In the genomic region with DNA sequence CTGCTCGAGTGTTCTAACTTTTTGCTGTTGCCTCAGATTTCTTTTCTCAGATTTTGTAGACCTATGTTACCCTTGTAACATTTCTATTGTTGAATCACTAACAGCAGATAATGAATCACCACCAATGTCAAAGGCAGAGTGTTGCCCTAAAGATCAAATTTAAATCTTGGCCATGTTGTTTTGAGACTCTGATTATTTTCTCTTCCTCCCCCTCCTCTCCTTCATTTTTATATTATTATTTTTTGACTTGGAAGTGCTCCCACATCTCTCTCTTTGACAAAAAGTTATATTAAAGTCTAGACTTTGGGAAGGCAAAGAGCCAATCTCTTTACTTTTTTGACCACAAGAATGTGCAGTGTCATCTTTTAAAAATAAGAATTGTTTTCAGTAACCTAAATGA, we compare ENCODE assay signal across 22 cellular contexts.
DNase-seq lines count a peak whose midpoint lies in the region; ATAC-seq, FAIRE-seq and TF ChIP-seq lines count a peak whose summit lies in the region.
"Had no signal": no experiment of that assay in that cellular context is flagged by ENCODE, and none has a peak within 500 bp of the region (broad histone marks: within the 10 kb centered on the region; RNA-seq: fewer than 3 reads in every experiment).

No MANE protein-coding gene starts in this region.

- peaks cover 18% of the 10 kb centered on the region for H3K9me3 Mint-ChIP-seq in MCF 10A (ENCODE audit: unreplicated experiment)
- no peaks in the 10 kb centered on the region for H3K9me3 Mint-ChIP-seq in endothelial cell (ENCODE audit: unreplicated experiment)

- BruUV-seq in MCF 10A (replicated peaks; lab: Mats Ljungman, UMichigan), result no TSS peak

- no peaks in the 10 kb centered on the region for H3K79me2 ChIP-seq in fibroblast of lung (ENCODE audit: control insufficient read depth, insufficient read depth, low read length)

- no peaks in the 10 kb centered on the region for H4K20me1 ChIP-seq in fibroblast of lung (ENCODE audit: control insufficient read depth, extremely low read depth, insufficient read depth, low read length)

- no peaks in the 10 kb centered on the region for H3K27me3 ChIP-seq in breast epithelium
- H3K27me3 ChIP-seq in fibroblast of lung (ENCODE audit: control insufficient read depth, insufficient read depth, low read length), result no peaks in the 10 kb centered on the region
- H3K27me3 ChIP-seq: Peyer's patch, upper lobe of left lung had no signal

- ATAC-seq in GM18505 (IDR thresholded peaks at IDR 0.05; ENCODE audit: unreplicated experiment), result no peak
- ATAC-seq: naive thymus-derived CD8-positive, alpha-beta T cell had no signal

- H3K4me3 ChIP-seq in breast epithelium, result no peak overlapping the region
- H3K4me3 ChIP-seq in fibroblast of lung (replicated peaks in 1 of 4; ENCODE audit: control extremely low read depth in 1 of 4, insufficient read depth in 1 of 4, low read depth in 3 of 4, low read length in 4 of 4), result no peak overlapping the region
- H3K4me3 ChIP-seq: HAP-1, Peyer's patch, upper lobe of left lung had no signal

- peak; percentile 62 for DNase-seq in MCF 10A (ENCODE audit: unreplicated experiment)
- DNase-seq in breast epithelium (ENCODE audit: low spot score in 2 of 2), result no peak
- DNase-seq in fibroblast of lung (ENCODE audit: low read depth in 2 of 2), result peak; percentile 57 to 72
- peak; percentile 64 for DNase-seq in myocyte (ENCODE audit: low read depth)
- DNase-seq in endothelial cell (ENCODE audit: low spot score), result no peak
- no peak for DNase-seq in HTR-8/SVneo (ENCODE audit: insufficient read length, low spot score)
- DNase-seq in DMS53 treated with DMSO at 0.1 percent for 48 hours (lab: John Stamatoyannopoulos, UW; ENCODE audit: unreplicated experiment), result no peak
- DNase-seq: activated CD4-positive, alpha-beta memory T cell treated with anti-CD3 and anti-CD28 coated beads, Interleukin-2, amount 10 ng/mL, durations not matched to agents 7 days and 5 days; activated CD4-positive, CD25-positive, alpha-beta regulatory T cell; activated T-cell treated with anti-CD3 and anti-CD28 coated beads for 4 hours; amygdala; naive thymus-derived CD8-positive, alpha-beta T cell; Peyer's patch; posterior cingulate gyrus; stimulated activated CD4-positive, alpha-beta T cell treated with anti-CD3 and anti-CD28 coated beads, Interleukin-4, amount 100 ng/mL, for 24 hours; upper lobe of left lung had no signal

- peak overlapping the region; percentile 97 for H3K27ac Mint-ChIP-seq in MCF 10A (ENCODE audit: low read depth, unreplicated experiment)
- H3K27ac Mint-ChIP-seq in endothelial cell (ENCODE audit: unreplicated experiment), result no peak overlapping the region
- H3K27ac Mint-ChIP-seq: activated CD4-positive, alpha-beta memory T cell treated with anti-CD3 and anti-CD28 coated beads, Interleukin-2, amount 10 ng/mL, durations not matched to agents 7 days and 5 days; B cell; memory B cell; naive thymus-derived CD8-positive, alpha-beta T cell had no signal

- H3K4me2 ChIP-seq in fibroblast of lung (ENCODE audit: extremely low read depth, insufficient read depth, low read length), result no peak overlapping the region

- H3K4me3 Mint-ChIP-seq in MCF 10A (ENCODE audit: unreplicated experiment) (no peak overlapping the region), endothelial cell (ENCODE audit: unreplicated experiment) (no peak overlapping the region)
- H3K4me3 Mint-ChIP-seq: activated CD4-positive, alpha-beta memory T cell treated with anti-CD3 and anti-CD28 coated beads, Interleukin-2, amount 10 ng/mL, durations not matched to agents 7 days and 5 days; B cell; memory B cell; naive thymus-derived CD8-positive, alpha-beta T cell had no signal

- no peak overlapping the region for H3K27ac ChIP-seq in breast epithelium
- H3K27ac ChIP-seq in fibroblast of lung (ENCODE audit: insufficient read depth, low read length), result no peak overlapping the region
- H3K27ac ChIP-seq: 22Rv1, Peyer's patch, upper lobe of left lung had no signal

- no peak overlapping the region for H2AFZ ChIP-seq in fibroblast of lung (ENCODE audit: low read length)

- H3K4me1 ChIP-seq in breast epithelium (no peaks in the 10 kb centered on the region), fibroblast of lung (ENCODE audit: control insufficient read depth, extremely low read depth, insufficient read depth, low read length) (no peaks in the 10 kb centered on the region)
- H3K4me1 ChIP-seq: Peyer's patch, upper lobe of left lung had no signal

- CTCF ChIA-PET in MCF 10A (lab: Yijun Ruan, JAX), result interaction anchor here (0.8 kb wide), 1 partner anchor 424 kb away, joined by 3 read pairs; no protein-coding TSS in a partner anchor

- intact Hi-C loops in MCF 10A (cut with micrococcal nuclease), result no loop called here
- intact Hi-C loops in breast epithelium (cut with DNase I; ENCODE audit: low total_unique reads), result no loop called here

- no peak for FAIRE-seq in HTR-8/SVneo (lab: Jason Lieb, UNC)
- FAIRE-seq: frontal cortex had no signal

- H3K36me3 ChIP-seq in breast epithelium (no peaks in the 10 kb centered on the region), fibroblast of lung (ENCODE audit: control insufficient read depth, insufficient read depth, low read length) (no peaks in the 10 kb centered on the region)
- H3K36me3 ChIP-seq: HAP-1, Peyer's patch, upper lobe of left lung had no signal

- TF ChIP-seq POLR2A in breast epithelium (IDR thresholded peaks at IDR 0.05) (no peak), GM18505 (IDR thresholded peaks at IDR 0.05; ENCODE audit: borderline replicate concordance, extremely low read depth, insufficient read depth, insufficient read length) (no peak)

- H3K4me1 Mint-ChIP-seq in MCF 10A (ENCODE audit: insufficient read depth, unreplicated experiment) (peaks cover 38% of the 10 kb centered on the region), endothelial cell (ENCODE audit: unreplicated experiment) (no peaks in the 10 kb centered on the region)
- H3K4me1 Mint-ChIP-seq: activated CD4-positive, alpha-beta memory T cell treated with anti-CD3 and anti-CD28 coated beads, Interleukin-2, amount 10 ng/mL, durations not matched to agents 7 days and 5 days; B cell; memory B cell; naive thymus-derived CD8-positive, alpha-beta T cell had no signal

- peaks cover 8% of the 10 kb centered on the region for H3K36me3 Mint-ChIP-seq in MCF 10A (ENCODE audit: insufficient read depth, unreplicated experiment)
- peaks cover 5% of the 10 kb centered on the region for H3K36me3 Mint-ChIP-seq in endothelial cell (ENCODE audit: low read depth, unreplicated experiment)
- H3K36me3 Mint-ChIP-seq: memory B cell had no signal

- no peak for TF ChIP-seq CTCF in MCF 10A (IDR thresholded peaks at IDR 0.05; ENCODE audit: unreplicated experiment)
- TF ChIP-seq CTCF in breast epithelium (IDR thresholded peaks at IDR 0.05), result no peak
- no peak for TF ChIP-seq CTCF in fibroblast of lung (conservative IDR thresholded peaks at IDR 0.05 in 1 of 2, IDR thresholded peaks at IDR 0.05 in 1 of 2; ENCODE audit: low read depth in 1 of 2, low read length in 2 of 2)
- no peak for TF ChIP-seq CTCF in endothelial cell (IDR thresholded peaks at IDR 0.05; ENCODE audit: unreplicated experiment)

- H3K27me3 Mint-ChIP-seq in MCF 10A (ENCODE audit: insufficient read depth, unreplicated experiment), result no peaks in the 10 kb centered on the region
- peaks cover 5% of the 10 kb centered on the region for H3K27me3 Mint-ChIP-seq in endothelial cell (ENCODE audit: unreplicated experiment)
- H3K27me3 Mint-ChIP-seq: activated CD4-positive, alpha-beta memory T cell treated with anti-CD3 and anti-CD28 coated beads, Interleukin-2, amount 10 ng/mL, durations not matched to agents 7 days and 5 days; B cell; memory B cell; naive thymus-derived CD8-positive, alpha-beta T cell had no signal

- H3K9ac ChIP-seq in fibroblast of lung (ENCODE audit: insufficient read depth, low read length), result no peak overlapping the region

- H3K9me3 ChIP-seq in breast epithelium, result peaks cover 0 to 7% of the 10 kb centered on the region in 2 donors
- H3K9me3 ChIP-seq in fibroblast of lung (ENCODE audit: control insufficient read depth, insufficient read depth, low read depth, low read length), result no peaks in the 10 kb centered on the region
- H3K9me3 ChIP-seq: HAP-1, Peyer's patch had no signal

- POLR2A ChIA-PET in MCF 10A (lab: Yijun Ruan, JAX), result interaction anchor here (0.6 to 0.9 kb wide), 3 partner anchors 15 to 1894 kb away, joined by 3 read pairs; no protein-coding TSS in a partner anchor

Comparison
In these comparisons a context has a peak if more than half of its experiments do, and no peak if none do; other contexts are left out.
1. DNase-seq: peak in MCF 10A (single experiment), fibroblast of lung (2 of 2) and myocyte (single experiment); none in breast epithelium (0 of 2), endothelial cell (single experiment), HTR-8/SVneo (single experiment) and DMS53 treated with DMSO at 0.1 percent for 48 hours (single experiment).